In the genomic region with DNA sequence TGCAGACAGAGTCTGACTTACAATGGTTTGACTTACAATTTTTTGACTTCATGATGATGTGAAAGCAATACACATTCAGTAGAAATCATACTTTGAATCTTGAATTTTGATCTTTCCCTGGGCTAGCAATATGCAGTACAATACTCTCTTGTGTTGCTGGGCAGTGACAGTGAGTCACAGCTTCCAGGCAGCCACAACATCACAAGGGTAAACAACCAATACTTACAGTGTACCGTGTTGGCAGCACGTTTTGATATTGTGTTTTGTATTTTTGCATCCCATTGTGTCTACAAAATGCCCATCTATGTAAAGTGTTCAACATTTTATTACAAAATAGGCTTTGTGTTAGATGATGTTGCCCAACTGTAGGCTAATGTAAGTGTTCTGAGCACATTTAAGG, we compare ENCODE assay signal across 28 cellular contexts.
DNase-seq lines count a peak whose midpoint lies in the region; ATAC-seq, FAIRE-seq and TF ChIP-seq lines count a peak whose summit lies in the region.
"Had no signal": no experiment of that assay in that cellular context is flagged by ENCODE, and none has a peak within 500 bp of the region (broad histone marks: within the 10 kb centered on the region; RNA-seq: fewer than 3 reads in every experiment).

No MANE protein-coding gene starts in this region.

- H3K4me3 ChIP-seq in epithelial cell of esophagus (ENCODE audit: low read length) = no peak overlapping the region
- H3K4me3 ChIP-seq: esophagus squamous epithelium, psoas muscle, thyroid gland had no signal

- no peak overlapping the region for H3K4me3 Mint-ChIP-seq in activated T-cell treated with anti-CD3 and anti-CD28 coated beads, Interleukin-2, amount 50 U/mL, for 4 hours
- H3K4me3 Mint-ChIP-seq: activated naive CD4-positive, alpha-beta T cell treated with anti-CD3 and anti-CD28 coated beads, Interleukin-2, amount 50 U/mL, for 24 hours; activated T-helper 1 cell treated with anti-CD3 and anti-CD28 coated beads, Interleukin-12 subunit alpha, Interleukin-12 subunit beta, Interleukin-2, Interleukin-4 antibody, amounts not matched to agents 30 ng/mL and 10 ng/mL and 1 ng/mL, durations not matched to agents 14 hours and 24 hours and 36 hours; effector memory CD8-positive, alpha-beta T cell had no signal

- peaks cover 3% of the 10 kb centered on the region for H3K27me3 Mint-ChIP-seq in activated T-cell treated with anti-CD3 and anti-CD28 coated beads, Interleukin-2, amount 50 U/mL, for 4 hours (ENCODE audit: low read depth)

- H3K9me3 Mint-ChIP-seq in activated T-cell treated with anti-CD3 and anti-CD28 coated beads, Interleukin-2, amount 50 U/mL, for 4 hours = no peaks in the 10 kb centered on the region
- H3K9me3 Mint-ChIP-seq: activated T-helper 1 cell treated with anti-CD3 and anti-CD28 coated beads, Interleukin-12 subunit alpha, Interleukin-12 subunit beta, Interleukin-2, Interleukin-4 antibody, amounts not matched to agents 30 ng/mL and 10 ng/mL and 1 ng/mL, durations not matched to agents 14 hours and 24 hours and 36 hours had no signal

- FAIRE-seq in urothelium cell line (lab: Jason Lieb, UNC) = no peak

- ATAC-seq in HG03565 (IDR thresholded peaks at IDR 0.05; ENCODE audit: unreplicated experiment) = no peak
- ATAC-seq in activated T-cell treated with anti-CD3 and anti-CD28 coated beads, Interleukin-2, amount 50 U/mL, for 4 hours = no peak
- ATAC-seq: effector memory CD8-positive, alpha-beta T cell; stimulated activated naive CD8-positive, alpha-beta T cell treated with anti-CD3 and anti-CD28 coated beads, Interleukin-15, Interleukin-2, amounts not matched to agents 100 U/mL and 50 U/mL, for 24 hours had no signal

- H3K4me1 Mint-ChIP-seq in activated T-cell treated with anti-CD3 and anti-CD28 coated beads, Interleukin-2, amount 50 U/mL, for 4 hours (ENCODE audit: low read depth) = no peaks in the 10 kb centered on the region
- H3K4me1 Mint-ChIP-seq: activated naive CD4-positive, alpha-beta T cell treated with anti-CD3 and anti-CD28 coated beads, Interleukin-2, amount 50 U/mL, for 24 hours had no signal

- H3K36me3 Mint-ChIP-seq in activated T-cell treated with anti-CD3 and anti-CD28 coated beads, Interleukin-2, amount 50 U/mL, for 4 hours (ENCODE audit: insufficient read depth) = no peaks in the 10 kb centered on the region
- H3K36me3 Mint-ChIP-seq: activated naive CD4-positive, alpha-beta T cell treated with anti-CD3 and anti-CD28 coated beads, Interleukin-2, amount 50 U/mL, for 24 hours had no signal

- no peak for TF ChIP-seq CTCF in epithelial cell of esophagus (IDR thresholded peaks at IDR 0.05; ENCODE audit: insufficient read depth, low read depth, low read length, missing control alignments)

- DNase-seq in DMS53 (lab: John Stamatoyannopoulos, UW) = peak; percentile 36
- no peak for DNase-seq in DMS53 treated with DMSO at 0.1 percent for 48 hours (lab: John Stamatoyannopoulos, UW; ENCODE audit: unreplicated experiment)
- DNase-seq in RKO (ENCODE audit: low spot score) = peak; percentile 12
- DNase-seq in epithelial cell of esophagus (ENCODE audit: low read depth) = peak; percentile 31
- peak; percentile 25 for DNase-seq in urothelium cell line (ENCODE audit: low spot score)
- DNase-seq in activated T-cell treated with anti-CD3 and anti-CD28 coated beads, Interleukin-2, amount 50 U/mL, for 4 hours = no peak
- DNase-seq in activated T-cell treated with anti-CD3 and anti-CD28 coated beads, Interleukin-2, amount 50 U/mL, for 1 hour = no peak
- DNase-seq: activated CD4-positive, alpha-beta T cell treated with anti-CD3 and anti-CD28 coated beads for 48 hours; aorta; BE2C; effector memory CD8-positive, alpha-beta T cell; esophagus squamous epithelium; glutamatergic neuron; H7; KG1; kidney glomerular epithelial cell; NCI-H1048; NCI-H2029; NCI-H345; NCI-H82; psoas muscle; SHP77 treated with DMSO at 0.1 percent for 48 hours; stimulated activated CD4-positive, alpha-beta T cell treated with anti-CD3 and anti-CD28 coated beads, Interleukin-2, amount 100 ng/mL, for 48 hours; stimulated activated naive CD8-positive, alpha-beta T cell treated with anti-CD3 and anti-CD28 coated beads, Interleukin-15, Interleukin-2, amounts not matched to agents 100 U/mL and 50 U/mL, for 24 hours; thyroid gland had no signal

Comparison
In these comparisons a context has a peak if more than half of its experiments do, and no peak if none do; other contexts are left out.
1. DNase-seq: peak in DMS53 (single experiment), RKO (single experiment), epithelial cell of esophagus (single experiment) and urothelium cell line (single experiment); none in DMS53 treated with DMSO at 0.1 percent for 48 hours (single experiment), activated T-cell treated with anti-CD3 and anti-CD28 coated beads, Interleukin-2, amount 50 U/mL, for 4 hours (single experiment) and activated T-cell treated with anti-CD3 and anti-CD28 coated beads, Interleukin-2, amount 50 U/mL, for 1 hour (single experiment).